In the genomic region with DNA sequence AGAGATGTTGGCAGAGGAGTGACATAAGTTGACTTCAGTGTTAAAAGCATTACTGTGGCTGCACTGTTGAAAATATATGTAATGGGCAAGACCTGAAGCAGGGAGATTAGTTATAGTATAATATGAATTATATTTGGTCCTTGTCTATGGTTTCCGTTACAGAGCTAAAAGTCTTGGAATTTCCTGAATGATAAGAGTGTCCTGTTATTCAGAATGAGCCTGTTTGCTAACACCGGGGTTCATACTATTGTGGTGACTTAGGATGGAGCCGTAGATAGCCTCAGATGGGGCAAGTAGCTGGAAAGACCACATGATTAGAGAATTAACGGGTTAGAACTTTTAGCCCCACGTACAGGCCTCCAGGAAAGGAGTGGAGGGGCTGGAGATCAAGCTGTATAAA, we compare ENCODE assay signal across 1 cellular context.
TF ChIP-seq lines count a peak whose summit lies in the region.

No MANE protein-coding gene starts in this region.

TF ChIP-seq in endothelial cell of umbilical vein, 7 proteins besides CTCF, POLR2A, EP300 and RAD21 (continued from another document):
- TF ChIP-seq FOS (IDR thresholded peaks at IDR 0.05; ENCODE audit: borderline replicate concordance, insufficient read depth, low read length) (peak; percentile 46), JUN (IDR thresholded peaks at IDR 0.05; ENCODE audit: borderline replicate concordance, insufficient read depth, insufficient read length, low read depth) (peak; percentile 18), MYC (IDR thresholded peaks at IDR 0.05; ENCODE audit: low read depth, low read length) (no peak)
